In the genomic region with DNA sequence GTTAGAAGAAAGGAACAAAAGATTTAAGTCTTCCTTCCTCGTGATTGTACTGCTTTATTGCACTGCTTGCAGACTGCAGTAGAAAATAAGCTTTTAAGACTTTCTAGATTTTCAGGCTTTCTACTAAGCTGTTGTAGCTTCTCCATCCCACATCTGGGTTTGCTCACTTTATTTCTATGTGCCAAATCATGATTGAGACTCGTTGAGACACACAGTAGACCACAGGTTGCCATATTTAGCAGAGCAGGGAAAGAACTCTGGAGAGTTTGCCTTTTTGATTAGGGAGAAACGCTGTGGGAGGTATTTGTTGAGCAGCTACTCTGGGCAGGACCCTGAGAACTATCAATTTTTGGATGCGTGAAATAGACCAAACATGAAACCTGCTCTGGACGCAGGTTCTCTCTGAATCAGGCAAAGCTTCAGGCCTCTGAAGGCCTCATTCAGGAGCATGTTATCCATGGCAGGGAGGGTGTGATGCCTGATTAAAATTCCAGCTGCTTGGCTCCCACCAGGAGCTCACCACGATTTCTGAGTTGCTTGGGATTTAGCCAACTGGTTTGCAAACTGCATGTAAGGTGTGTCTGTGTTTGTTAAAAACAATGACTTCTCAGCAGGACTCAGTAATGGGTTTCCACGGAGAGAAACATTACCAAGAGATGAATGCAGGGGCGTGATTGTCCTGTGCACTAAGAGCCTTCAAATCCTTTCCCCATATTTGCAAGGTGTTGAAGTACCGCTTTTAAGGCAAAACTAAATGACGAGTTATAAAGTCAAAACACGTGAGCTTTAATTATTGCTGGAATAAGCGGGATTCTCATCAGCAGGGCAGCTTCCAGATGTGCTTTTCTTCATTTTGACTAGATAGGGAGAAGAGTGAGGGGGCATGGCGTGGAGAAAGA, we compare ENCODE assay signal across 15 cellular contexts.
DNase-seq lines count a peak whose midpoint lies in the region; ATAC-seq and TF ChIP-seq lines count a peak whose summit lies in the region.
"Had no signal": no experiment of that assay in that cellular context is flagged by ENCODE, and none has a peak within 500 bp of the region (broad histone marks: within the 10 kb centered on the region; RNA-seq: fewer than 3 reads in every experiment).

No MANE protein-coding gene starts in this region.

- TF ChIP-seq POLR2A in uterus (IDR thresholded peaks at IDR 0.05) = no peak

- H3K4me3 ChIP-seq in RWPE2 (ENCODE audit: severe bottlenecking) = no peak overlapping the region
- H3K4me3 ChIP-seq in uterus = no peak overlapping the region
- no peak overlapping the region for H3K4me3 ChIP-seq in ascending aorta
- H3K4me3 ChIP-seq: BLaER1 treated with 17β-estradiol and CSF1 and Interleukin-3, amounts not matched to agents 10 nM and 100 nM; transverse colon had no signal

- H3K4me1 Mint-ChIP-seq in glutamatergic neuron (ENCODE audit: low read depth, unreplicated experiment) = peaks cover 42% of the 10 kb centered on the region
- no peaks in the 10 kb centered on the region for H3K4me1 Mint-ChIP-seq in activated T-cell treated with anti-CD3 and anti-CD28 coated beads, Interleukin-2, amount 50 U/mL, for 24 hours (ENCODE audit: low read depth)
- H3K4me1 Mint-ChIP-seq: activated T-helper 17 cell treated with anti-CD3 and anti-CD28 coated beads, Interleukin-2, amount 50 U/mL, for 72 hours had no signal

- no peaks in the 10 kb centered on the region for H3K9me3 ChIP-seq in RWPE2 (ENCODE audit: severe bottlenecking)
- no peaks in the 10 kb centered on the region for H3K9me3 ChIP-seq in uterus
- H3K9me3 ChIP-seq in ascending aorta = no peaks in the 10 kb centered on the region
- H3K9me3 ChIP-seq: BLaER1 treated with 17β-estradiol and CSF1 and Interleukin-3, amounts not matched to agents 10 nM and 100 nM; transverse colon had no signal

- H3K36me3 Mint-ChIP-seq in glutamatergic neuron (ENCODE audit: unreplicated experiment) = no peaks in the 10 kb centered on the region
- no peaks in the 10 kb centered on the region for H3K36me3 Mint-ChIP-seq in activated naive CD4-positive, alpha-beta T cell treated with anti-CD3 and anti-CD28 coated beads, Interleukin-2, amount 50 U/mL, for 72 hours
- no peaks in the 10 kb centered on the region for H3K36me3 Mint-ChIP-seq in activated T-cell treated with anti-CD3 and anti-CD28 coated beads, Interleukin-2, amount 50 U/mL, for 24 hours (ENCODE audit: low read depth)

- H3K4me1 ChIP-seq in RWPE2 (ENCODE audit: insufficient read depth, poor library complexity, severe bottlenecking) (peaks cover 24% of the 10 kb centered on the region), uterus (no peaks in the 10 kb centered on the region), ascending aorta (peaks cover 0 to 15% of the 10 kb centered on the region in 2 donors)

- H3K36me3 ChIP-seq in RWPE2 (ENCODE audit: low read depth) = peaks cover 10% of the 10 kb centered on the region
- no peaks in the 10 kb centered on the region for H3K36me3 ChIP-seq in uterus
- no peaks in the 10 kb centered on the region for H3K36me3 ChIP-seq in ascending aorta
- H3K36me3 ChIP-seq: BLaER1 treated with 17β-estradiol and CSF1 and Interleukin-3, amounts not matched to agents 10 nM and 100 nM; transverse colon had no signal

- DNase-seq in left ventricle myocardium superior (no peak), Right ventricle myocardium superior (no peak), RWPE2 (ENCODE audit: low spot score) (no peak), glutamatergic neuron (no peak), uterus (no peak), ascending aorta (ENCODE audit: low spot score in 2 of 2) (no peak)
- DNase-seq in activated naive CD4-positive, alpha-beta T cell treated with anti-CD3 and anti-CD28 coated beads, Interleukin-2, amount 50 U/mL, for 72 hours (ENCODE audit: low spot score in 2 of 2) = no peak
- no peak for DNase-seq in activated T-cell treated with anti-CD3 and anti-CD28 coated beads, Interleukin-2, amount 50 U/mL, for 24 hours
- DNase-seq: activated CD4-positive, CD25-positive, alpha-beta regulatory T cell; MV-4-11; occipital lobe; transverse colon had no signal

- H3K27me3 ChIP-seq in RWPE2 (ENCODE audit: insufficient read depth, poor library complexity, severe bottlenecking) (no peaks in the 10 kb centered on the region), uterus (no peaks in the 10 kb centered on the region), ascending aorta (no peaks in the 10 kb centered on the region)
- H3K27me3 ChIP-seq: BLaER1 treated with 17β-estradiol and CSF1 and Interleukin-3, amounts not matched to agents 10 nM and 100 nM; transverse colon had no signal

- H3K9me3 Mint-ChIP-seq in glutamatergic neuron (ENCODE audit: unreplicated experiment) = peaks cover 5% of the 10 kb centered on the region
- no peaks in the 10 kb centered on the region for H3K9me3 Mint-ChIP-seq in activated naive CD4-positive, alpha-beta T cell treated with anti-CD3 and anti-CD28 coated beads, Interleukin-2, amount 50 U/mL, for 72 hours
- no peaks in the 10 kb centered on the region for H3K9me3 Mint-ChIP-seq in activated T-cell treated with anti-CD3 and anti-CD28 coated beads, Interleukin-2, amount 50 U/mL, for 24 hours
- H3K9me3 Mint-ChIP-seq: activated T-helper 17 cell treated with anti-CD3 and anti-CD28 coated beads, Interleukin-2, amount 50 U/mL, for 72 hours; dendritic cell treated with granulocyte-macrophage colony-stimulating factor and Interleukin-4, amounts not matched to agents 40 ng/mL and 50 ng/mL, for 4 days had no signal

- H3K27me3 Mint-ChIP-seq in glutamatergic neuron (ENCODE audit: unreplicated experiment) = peaks cover 2% of the 10 kb centered on the region
- H3K27me3 Mint-ChIP-seq in activated T-cell treated with anti-CD3 and anti-CD28 coated beads, Interleukin-2, amount 50 U/mL, for 24 hours = peaks cover 5% of the 10 kb centered on the region

- intact Hi-C loops in left ventricle myocardium superior (cut with micrococcal nuclease) (no loop called here), Right ventricle myocardium superior (cut with DNase I) (no loop called here), uterus (cut with DNase I; ENCODE audit: low total_unique reads) (no loop called here), ascending aorta (cut with DNase I) (no loop called here)

- peak overlapping the region; percentile 70 for H3K4me3 Mint-ChIP-seq in glutamatergic neuron (ENCODE audit: unreplicated experiment)
- no peak overlapping the region for H3K4me3 Mint-ChIP-seq in activated T-cell treated with anti-CD3 and anti-CD28 coated beads, Interleukin-2, amount 50 U/mL, for 24 hours
- H3K4me3 Mint-ChIP-seq: activated T-helper 17 cell treated with anti-CD3 and anti-CD28 coated beads, Interleukin-2, amount 50 U/mL, for 72 hours; dendritic cell treated with granulocyte-macrophage colony-stimulating factor and Interleukin-4, amounts not matched to agents 40 ng/mL and 50 ng/mL, for 4 days had no signal

- H3K27ac ChIP-seq in RWPE2 (ENCODE audit: poor library complexity, severe bottlenecking) (peak overlapping the region; percentile 48), uterus (peak overlapping the region; percentile 12 to 39), ascending aorta (no peak overlapping the region)
- H3K27ac ChIP-seq: BLaER1 treated with 17β-estradiol and CSF1 and Interleukin-3, amounts not matched to agents 10 nM and 100 nM; transverse colon had no signal

- TF ChIP-seq CTCF in RWPE2 (IDR thresholded peaks at IDR 0.05; ENCODE audit: poor library complexity, severe bottlenecking) (no peak), glutamatergic neuron (IDR thresholded peaks at IDR 0.05; ENCODE audit: partially characterized antibody, unreplicated experiment) (no peak), uterus (IDR thresholded peaks at IDR 0.05) (no peak), ascending aorta (IDR thresholded peaks at IDR 0.05) (no peak)

- peak overlapping the region; percentile 73 for H3K27ac Mint-ChIP-seq in glutamatergic neuron (ENCODE audit: unreplicated experiment)
- H3K27ac Mint-ChIP-seq in activated naive CD4-positive, alpha-beta T cell treated with anti-CD3 and anti-CD28 coated beads, Interleukin-2, amount 50 U/mL, for 72 hours = no peak overlapping the region
- no peak overlapping the region for H3K27ac Mint-ChIP-seq in activated T-cell treated with anti-CD3 and anti-CD28 coated beads, Interleukin-2, amount 50 U/mL, for 24 hours
- H3K27ac Mint-ChIP-seq: activated T-helper 17 cell treated with anti-CD3 and anti-CD28 coated beads, Interleukin-2, amount 50 U/mL, for 72 hours; dendritic cell treated with granulocyte-macrophage colony-stimulating factor and Interleukin-4, amounts not matched to agents 40 ng/mL and 50 ng/mL, for 4 days had no signal

- peak; percentile 10 for ATAC-seq in left ventricle myocardium superior
- no peak for ATAC-seq in Right ventricle myocardium superior (ENCODE audit: poor library complexity)
- ATAC-seq in RWPE2 (ENCODE audit: low read depth) = no peak
- no peak for ATAC-seq in activated naive CD4-positive, alpha-beta T cell treated with anti-CD3 and anti-CD28 coated beads, Interleukin-2, amount 50 U/mL, for 72 hours
- ATAC-seq: activated T-helper 17 cell treated with anti-CD3 and anti-CD28 coated beads, Interleukin-2, amount 50 U/mL, for 72 hours had no signal

Comparison
In these comparisons a context has a peak if more than half of its experiments do, and no peak if none do; other contexts are left out.
1. H3K27ac ChIP-seq: peak in RWPE2 (single experiment) and uterus (2 of 2); none in ascending aorta (0 of 2).